Comparison of ENCODE assay signal across 1 cellular context in genomic region chr21:43801006-43801783, GRCh38.
TF ChIP-seq lines count a peak whose summit lies in the region.

No MANE protein-coding gene starts in this region.

TF ChIP-seq in K562, 482 proteins besides CTCF, POLR2A, EP300 and RAD21 (continued from another document):
- TF ChIP-seq RBFOX2 (IDR thresholded peaks at IDR 0.05; ENCODE audit: low read depth, low read length) (peak; percentile 46; the same call in 1 of the 2 replicates), NR1H2 (CRISPR knock-in tag; IDR thresholded peaks at IDR 0.05) (no peak), ZBTB33 (CRISPR knock-in tag; IDR thresholded peaks at IDR 0.05) (peak; percentile 64; the same call in 1 of the 2 replicates), BCOR (IDR thresholded peaks at IDR 0.05) (no peak)
